ENCODE assay signal across 20 cellular contexts in genomic region chr2:197547163-197547900, GRCh38. TPM values are rescaled to one million over a fixed set of nuclear protein-coding genes. Genes with fewer than 3 reads are reported as not detected.
DNase-seq lines count a peak whose midpoint lies in the region; ATAC-seq and TF ChIP-seq lines count a peak whose summit lies in the region.
"Had no signal": no experiment of that assay in that cellular context is flagged by ENCODE, and none has a peak within 500 bp of the region (broad histone marks: within the 10 kb centered on the region; RNA-seq: fewer than 3 reads in every experiment).

No MANE protein-coding gene starts in this region.

- H3K9me3 Mint-ChIP-seq in activated naive CD8-positive, alpha-beta T cell (ENCODE audit: low read depth): no peaks in the 10 kb centered on the region
- H3K9me3 Mint-ChIP-seq in activated naive CD8-positive, alpha-beta T cell treated with anti-CD3 and anti-CD28 coated beads for 36 hours: no peaks in the 10 kb centered on the region
- H3K9me3 Mint-ChIP-seq in endodermal cell: no peaks in the 10 kb centered on the region
- H3K9me3 Mint-ChIP-seq in stimulated activated effector memory CD8-positive, alpha-beta T cell treated with anti-CD3 and anti-CD28 coated beads, Interleukin-12 subunit alpha, Interleukin-12 subunit beta, amount 100 ng/mL, for 72 hours: no peaks in the 10 kb centered on the region
- H3K9me3 Mint-ChIP-seq: CD8-positive, alpha-beta T cell had no signal

- no peaks in the 10 kb centered on the region for H3K9me2 ChIP-seq in PC-3 (replicated peaks; ENCODE audit: low read length)

- CTCF ChIA-PET in PC-3 (lab: Charles Lee): no interaction called here

- H3K4me1 ChIP-seq in PC-3 (ENCODE audit: insufficient read depth, low read length) (0 out of 2 replicates have a peak, but pooled peaks cover 5% of the 10 kb centered on the region), endodermal cell (ENCODE audit: control insufficient read depth, insufficient read depth, low read length) (no peaks in the 10 kb centered on the region), tibial artery (no peaks in the 10 kb centered on the region)
- H3K4me1 ChIP-seq: Peyer's patch had no signal

- H3K27me3 ChIP-seq in PC-3 (ENCODE audit: low read length): no peaks in the 10 kb centered on the region
- H3K27me3 ChIP-seq in endodermal cell (ENCODE audit: control insufficient read depth, insufficient read depth, low read length, poor library complexity, severe bottlenecking): no peaks in the 10 kb centered on the region
- H3K27me3 ChIP-seq in tibial artery: no peaks in the 10 kb centered on the region
- H3K27me3 ChIP-seq: Peyer's patch had no signal

- 0 out of 2 replicates have a peak, but pooled peaks cover 4% of the 10 kb centered on the region for H3K79me2 ChIP-seq in PC-3 (ENCODE audit: low read length)

- no peak overlapping the region for H3K4me2 ChIP-seq in PC-3 (ENCODE audit: low read length)

- H4K20me1 ChIP-seq in PC-3 (ENCODE audit: low read length): peaks cover 7% of the 10 kb centered on the region; the same call in 1 of the 2 replicates

- H3K36me3 Mint-ChIP-seq in activated naive CD8-positive, alpha-beta T cell: no peaks in the 10 kb centered on the region
- H3K36me3 Mint-ChIP-seq in activated naive CD8-positive, alpha-beta T cell treated with anti-CD3 and anti-CD28 coated beads for 36 hours: peaks cover 17% of the 10 kb centered on the region
- peaks cover 62% of the 10 kb centered on the region for H3K36me3 Mint-ChIP-seq in endodermal cell (ENCODE audit: low read depth)
- peaks cover 99% of the 10 kb centered on the region for H3K36me3 Mint-ChIP-seq in stimulated activated effector memory CD8-positive, alpha-beta T cell treated with anti-CD3 and anti-CD28 coated beads, Interleukin-12 subunit alpha, Interleukin-12 subunit beta, amount 100 ng/mL, for 72 hours

- no peak for TF ChIP-seq CTCF in PC-3 (conservative IDR thresholded peaks at IDR 0.05; ENCODE audit: low read depth, low read length)
- TF ChIP-seq CTCF in endodermal cell (conservative IDR thresholded peaks at IDR 0.05): no peak
- no peak for TF ChIP-seq CTCF in tibial artery (IDR thresholded peaks at IDR 0.05)

- POLR2A ChIA-PET in PC-3 (lab: Charles Lee; ENCODE audit: unreplicated experiment): no interaction called here

- intact Hi-C loops in PC-3 (cut with micrococcal nuclease) (no loop called here), tibial artery (cut with DNase I; ENCODE audit: low total_unique reads) (no loop called here)

- H3K27me3 Mint-ChIP-seq in activated naive CD8-positive, alpha-beta T cell: no peaks in the 10 kb centered on the region
- H3K27me3 Mint-ChIP-seq in activated naive CD8-positive, alpha-beta T cell treated with anti-CD3 and anti-CD28 coated beads for 36 hours: no peaks in the 10 kb centered on the region
- H3K27me3 Mint-ChIP-seq in endodermal cell (ENCODE audit: insufficient read depth): no peaks in the 10 kb centered on the region
- H3K27me3 Mint-ChIP-seq: B cell had no signal

- H3K4me3 ChIP-seq in PC-3 (ENCODE audit: low read length) (no peak overlapping the region), endodermal cell (ENCODE audit: low read length) (no peak overlapping the region), tibial artery (no peak overlapping the region)
- H3K4me3 ChIP-seq: Peyer's patch had no signal

- peaks cover 4% of the 10 kb centered on the region for H3K4me1 Mint-ChIP-seq in activated naive CD8-positive, alpha-beta T cell (ENCODE audit: low read depth)
- peaks cover 1% of the 10 kb centered on the region for H3K4me1 Mint-ChIP-seq in activated naive CD8-positive, alpha-beta T cell treated with anti-CD3 and anti-CD28 coated beads for 36 hours
- H3K4me1 Mint-ChIP-seq in endodermal cell: no peaks in the 10 kb centered on the region
- no peaks in the 10 kb centered on the region for H3K4me1 Mint-ChIP-seq in stimulated activated effector memory CD8-positive, alpha-beta T cell treated with anti-CD3 and anti-CD28 coated beads, Interleukin-12 subunit alpha, Interleukin-12 subunit beta, amount 100 ng/mL, for 72 hours
- H3K4me1 Mint-ChIP-seq: B cell had no signal

- WGBS in endodermal cell (ENCODE audit: insufficient coverage in 1 of 2, insufficient read length in 1 of 2), 2 experiments: 95 to 100% methylated on average over 4 to 5 of the region's 5 CpGs

- ATAC-seq in PC-3: peak; percentile 95
- no peak for ATAC-seq in stimulated activated effector memory CD8-positive, alpha-beta T cell treated with anti-CD3 and anti-CD28 coated beads, Interleukin-12 subunit alpha, Interleukin-12 subunit beta, amount 100 ng/mL, for 72 hours
- ATAC-seq: CD8-positive, alpha-beta T cell had no signal

- no peak overlapping the region for H2AFZ ChIP-seq in PC-3 (ENCODE audit: low read length)

- peak overlapping the region; percentile 22 for H3K27ac Mint-ChIP-seq in activated naive CD8-positive, alpha-beta T cell
- H3K27ac Mint-ChIP-seq in activated naive CD8-positive, alpha-beta T cell treated with anti-CD3 and anti-CD28 coated beads for 36 hours: no peak overlapping the region
- peak overlapping the region; percentile 49 for H3K27ac Mint-ChIP-seq in endodermal cell
- peak overlapping the region; percentile 8 for H3K27ac Mint-ChIP-seq in stimulated activated effector memory CD8-positive, alpha-beta T cell treated with anti-CD3 and anti-CD28 coated beads, Interleukin-12 subunit alpha, Interleukin-12 subunit beta, amount 100 ng/mL, for 72 hours
- H3K27ac Mint-ChIP-seq: B cell; CD8-positive, alpha-beta T cell had no signal

- no peaks in the 10 kb centered on the region for H3F3A ChIP-seq in PC-3 (ENCODE audit: low read length, unreplicated experiment)

- H3K27ac ChIP-seq in PC-3 (ENCODE audit: low read length) (peak overlapping the region; percentile 57), endodermal cell (ENCODE audit: low read depth, low read length) (no peak overlapping the region), tibial artery (no peak overlapping the region)
- H3K27ac ChIP-seq: Peyer's patch had no signal

- H3K9me3 ChIP-seq in PC-3 (ENCODE audit: low read length): no peaks in the 10 kb centered on the region
- H3K9me3 ChIP-seq in endodermal cell (ENCODE audit: control insufficient read depth, low read length): no peaks in the 10 kb centered on the region
- H3K9me3 ChIP-seq in tibial artery: no peaks in the 10 kb centered on the region
- H3K9me3 ChIP-seq: Peyer's patch had no signal

- no peak overlapping the region for H3K4me3 Mint-ChIP-seq in activated naive CD8-positive, alpha-beta T cell
- H3K4me3 Mint-ChIP-seq in activated naive CD8-positive, alpha-beta T cell treated with anti-CD3 and anti-CD28 coated beads for 36 hours: no peak overlapping the region
- no peak overlapping the region for H3K4me3 Mint-ChIP-seq in endodermal cell
- H3K4me3 Mint-ChIP-seq in stimulated activated effector memory CD8-positive, alpha-beta T cell treated with anti-CD3 and anti-CD28 coated beads, Interleukin-12 subunit alpha, Interleukin-12 subunit beta, amount 100 ng/mL, for 72 hours: no peak overlapping the region
- H3K4me3 Mint-ChIP-seq: B cell; CD8-positive, alpha-beta T cell had no signal

- H3K9ac ChIP-seq in PC-3 (ENCODE audit: low read length): no peak overlapping the region
- H3K9ac ChIP-seq in endodermal cell (ENCODE audit: extremely low read depth, low read length, poor library complexity, severe bottlenecking): no peak overlapping the region

- H3K36me3 ChIP-seq in PC-3 (ENCODE audit: low read depth, low read length) (peaks cover 38% of the 10 kb centered on the region), endodermal cell (ENCODE audit: control insufficient read depth, insufficient read depth, low read length) (peaks cover 73% of the 10 kb centered on the region), tibial artery (peaks cover 33 to 90% (median 49%) of the 10 kb centered on the region in 3 donors)

- BruUV-seq in PC-3 (replicated peaks; lab: Mats Ljungman, UMichigan): no TSS peak

- no peak for DNase-seq in activated naive CD8-positive, alpha-beta T cell treated with anti-CD3 and anti-CD28 coated beads for 36 hours
- DNase-seq in PC-3: peak; percentile 39
- no peak for DNase-seq in endodermal cell
- DNase-seq in stimulated activated effector memory CD8-positive, alpha-beta T cell treated with anti-CD3 and anti-CD28 coated beads, Interleukin-12 subunit alpha, Interleukin-12 subunit beta, amount 100 ng/mL, for 72 hours (ENCODE audit: low spot score in 2 of 2): no peak
- DNase-seq in NCI-H1694 treated with DMSO at 0.1 percent for 48 hours (lab: John Stamatoyannopoulos, UW): no peak
- DNase-seq in tibial artery: no peak
- no peak for DNase-seq in effector CD8-positive, alpha-beta T cell (lab: John Stamatoyannopoulos, UW)
- DNase-seq: ACHN; CD8-positive, alpha-beta T cell; GF-D8; IMR-90; Kasumi-1; NCI-H1930; NCI-H2171; NCI-H446 treated with DMSO at 0.1 percent for 48 hours; NCI-H82; Peyer's patch; SHP77 had no signal

RNA-seq across cellular contexts. Expression of gene MOB4, which starts 31.5 kb away (rescaled TPM):
- 10 to 100 TPM; 19.8 to 21.7 TPM for total RNA-seq in activated naive CD8-positive, alpha-beta T cell treated with anti-CD3 and anti-CD28 coated beads for 36 hours
- total RNA-seq in PC-3 (2014; rRNA removed): 16.8 and 24.9 TPM in 2 replicates
- total RNA-seq in endodermal cell: 10 to 100 TPM; 37.0 to 42.5 TPM
- polyA plus RNA-seq in endodermal cell (2013, experiment 1 of 2): 56.3 TPM
- 54.3 TPM for polyA plus RNA-seq in endodermal cell (2013, experiment 2 of 2)

RNA-seq across cellular contexts. Expression of gene HSPE1, which starts 47.2 kb away (rescaled TPM):
- total RNA-seq in activated naive CD8-positive, alpha-beta T cell treated with anti-CD3 and anti-CD28 coated beads for 36 hours: 100 to 1,000 TPM; 485 to 487 TPM
- total RNA-seq in PC-3 (2014; rRNA removed) (266 and 321 TPM in 2 replicates), endodermal cell (100 to 1,000 TPM; 198 to 218 TPM)
- 212 TPM for polyA plus RNA-seq in endodermal cell (2013, experiment 1 of 2)
- polyA plus RNA-seq in endodermal cell (2013, experiment 2 of 2): 213 TPM

RNA-seq across cellular contexts. Expression of gene HSPD1, which starts 47.7 kb away (rescaled TPM):
- 1,000 to 10,000 TPM; 1,356 to 1,376 TPM for total RNA-seq in activated naive CD8-positive, alpha-beta T cell treated with anti-CD3 and anti-CD28 coated beads for 36 hours
- total RNA-seq in PC-3 (2014; rRNA removed) (396 and 410 TPM in 2 replicates), endodermal cell (100 to 1,000 TPM; 553 to 588 TPM)
- polyA plus RNA-seq in endodermal cell (2013, experiment 1 of 2): 377 TPM
- polyA plus RNA-seq in endodermal cell (2013, experiment 2 of 2): 365 TPM
